11 cellular contexts compared by ENCODE assay signal in the genomic region with DNA sequence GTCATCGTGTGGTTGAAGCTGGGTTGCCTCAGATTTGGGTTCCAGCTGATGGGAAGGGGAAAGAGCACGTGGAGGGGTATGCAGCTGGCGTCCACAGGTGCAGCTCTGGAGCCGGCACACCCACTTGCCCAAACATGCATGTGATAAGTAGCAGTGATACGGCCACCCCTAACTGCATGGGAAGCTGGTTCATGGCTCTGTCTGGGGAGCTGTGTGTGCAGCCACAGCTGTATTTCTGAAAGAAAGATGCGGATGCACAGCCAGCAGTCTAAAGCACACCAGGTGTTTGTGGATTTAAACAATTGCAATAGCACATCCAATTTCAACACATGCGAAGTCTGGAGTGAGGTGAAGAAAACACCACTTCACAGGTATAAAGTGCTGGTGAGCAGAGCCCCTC.
A peak's percentile ranks its signal among the peaks of the same experiment; 100 is the strongest.
DNase-seq lines count a peak whose midpoint lies in the region; ATAC-seq and TF ChIP-seq lines count a peak whose summit lies in the region.
"Had no signal": no experiment of that assay in that cellular context is flagged by ENCODE, and none has a peak within 500 bp of the region (broad histone marks: within the 10 kb centered on the region; RNA-seq: fewer than 3 reads in every experiment).

No MANE protein-coding gene starts in this region.

- peak; percentile 62 for ATAC-seq in GM19455 (IDR thresholded peaks at IDR 0.05; ENCODE audit: unreplicated experiment)
- peak; percentile 39 for ATAC-seq in HG03108 (IDR thresholded peaks at IDR 0.05; ENCODE audit: unreplicated experiment)
- ATAC-seq in activated T-helper 17 cell treated with anti-CD3 and anti-CD28 coated beads, Interleukin-2, amount 50 U/mL, for 72 hours (replicated peaks): no peak

- DNase-seq in GM12865 (ENCODE audit: low read depth): peak; percentile 83
- no peak for DNase-seq in stimulated activated CD4-positive, alpha-beta T cell treated with anti-CD3 and anti-CD28 coated beads, Interleukin-15, amount 100 ng/mL, for 24 hours
- no peak for DNase-seq in hypothalamus (lab: John Stamatoyannopoulos, UW)
- no peak for DNase-seq in DMS79 treated with DMSO at 0.1 percent for 48 hours (lab: John Stamatoyannopoulos, UW)
- no peak for DNase-seq in anterior cingulate cortex (lab: John Stamatoyannopoulos, UW)
- DNase-seq: NCI-H2081 treated with DMSO at 0.1 percent for 48 hours, occipital lobe had no signal

- peak overlapping the region; percentile 19 for H3K4me3 ChIP-seq in GM12865 (ENCODE audit: low read depth, low read length)

- H3K4me3 Mint-ChIP-seq in activated T-helper 17 cell treated with anti-CD3 and anti-CD28 coated beads, Interleukin-2, amount 50 U/mL, for 72 hours: peak overlapping the region; percentile 37

- peak overlapping the region; percentile 40 for H3K27ac Mint-ChIP-seq in activated T-helper 17 cell treated with anti-CD3 and anti-CD28 coated beads, Interleukin-2, amount 50 U/mL, for 72 hours

- no peak for TF ChIP-seq CTCF in GM12865 (IDR thresholded peaks at IDR 0.05; ENCODE audit: insufficient read depth, low read depth, low read length, missing control alignments)

- H3K9me3 Mint-ChIP-seq in activated T-helper 17 cell treated with anti-CD3 and anti-CD28 coated beads, Interleukin-2, amount 50 U/mL, for 72 hours: no peaks in the 10 kb centered on the region
- H3K9me3 Mint-ChIP-seq: activated T-cell treated with anti-CD3 and anti-CD28 coated beads, Interleukin-2, amount 50 U/mL, for 24 hours had no signal

- H3K4me1 Mint-ChIP-seq in activated T-helper 17 cell treated with anti-CD3 and anti-CD28 coated beads, Interleukin-2, amount 50 U/mL, for 72 hours: peaks cover 12% of the 10 kb centered on the region

- no peaks in the 10 kb centered on the region for H3K36me3 Mint-ChIP-seq in activated T-helper 17 cell treated with anti-CD3 and anti-CD28 coated beads, Interleukin-2, amount 50 U/mL, for 72 hours (ENCODE audit: low read depth)

- peaks cover 4% of the 10 kb centered on the region for H3K27me3 Mint-ChIP-seq in activated T-helper 17 cell treated with anti-CD3 and anti-CD28 coated beads, Interleukin-2, amount 50 U/mL, for 72 hours
